In genomic region chr5:134845852-134846640, GRCh38 we compare ENCODE assay signal across 8 cellular contexts. TPM values are rescaled to one million over a fixed set of nuclear protein-coding genes. Genes with fewer than 3 reads are reported as not detected.
DNase-seq lines count a peak whose midpoint lies in the region; ATAC-seq and TF ChIP-seq lines count a peak whose summit lies in the region.

TSS of gene C5orf24 (plus strand) at chr5:134845968. CDS start at chr5:134854901, 8,933 bp downstream.

- peaks cover 8% of the 10 kb centered on the region for H3K4me1 Mint-ChIP-seq in activated T-helper 17 cell treated with anti-CD3 and anti-CD28 coated beads, Interleukin-2, amount 50 U/mL, for 72 hours
- peaks cover 12 to 42% (median 31%) of the 10 kb centered on the region in 7 donors for H3K4me1 Mint-ChIP-seq in naive thymus-derived CD4-positive, alpha-beta T cell
- peaks cover 38% of the 10 kb centered on the region for H3K4me1 Mint-ChIP-seq in stimulated activated memory B cell treated with anti-CD40 and anti-IgM and Interleukin-4, amounts not matched to agents 10 μg/mL and 1 μg/mL and 100 μg/mL, for 72 hours

- H2AFZ ChIP-seq in Karpas-422 (ENCODE audit: low read length), result peak within 1 kb of the TSS; percentile 15; the same call in 1 of the 2 replicates
- peak within 1 kb of the TSS; percentile 71 for H2AFZ ChIP-seq in fibroblast of lung (ENCODE audit: low read length)

- H3K4me3 Mint-ChIP-seq in activated T-helper 17 cell treated with anti-CD3 and anti-CD28 coated beads, Interleukin-2, amount 50 U/mL, for 72 hours, result peak within 1 kb of the TSS; percentile 98
- H3K4me3 Mint-ChIP-seq in naive thymus-derived CD4-positive, alpha-beta T cell, result peak within 1 kb of the TSS; percentile 84 to 99 (median 94)
- peak within 1 kb of the TSS; percentile 94 for H3K4me3 Mint-ChIP-seq in stimulated activated memory B cell treated with anti-CD40 and anti-IgM and Interleukin-4, amounts not matched to agents 10 μg/mL and 1 μg/mL and 100 μg/mL, for 72 hours

- intact Hi-C loops in naive thymus-derived CD4-positive, alpha-beta T cell (cut with micrococcal nuclease), result loop anchor here (1.0 to 10.0 kb wide), 11 partner anchors 28 to 841 kb away; partner anchors contain the start of genes CAMLG (in 2 of the 2), DDX46 (in 2 of the 2), PCBD2 (in 2 of the 2) and SAR1B (in 2 of the 2)

- DNase-seq in Daoy (ENCODE audit: low read depth) (peak; percentile 98), Karpas-422 (peak; percentile 97), RWPE1 (ENCODE audit: low spot score) (peak; percentile 96), fibroblast of lung (ENCODE audit: low read depth in 2 of 2) (peak; percentile 95 to 97)
- DNase-seq in naive thymus-derived CD4-positive, alpha-beta T cell, result peak; percentile 83 to 93 (median 90)

- no peaks in the 10 kb centered on the region for H3K9me3 Mint-ChIP-seq in activated T-helper 17 cell treated with anti-CD3 and anti-CD28 coated beads, Interleukin-2, amount 50 U/mL, for 72 hours
- no peaks in the 10 kb centered on the region for H3K9me3 Mint-ChIP-seq in naive thymus-derived CD4-positive, alpha-beta T cell
- H3K9me3 Mint-ChIP-seq in stimulated activated memory B cell treated with anti-CD40 and anti-IgM and Interleukin-4, amounts not matched to agents 10 μg/mL and 1 μg/mL and 100 μg/mL, for 72 hours, result no peaks in the 10 kb centered on the region

- H3K79me2 ChIP-seq in Karpas-422 (ENCODE audit: low read length) (peaks cover 58% of the 10 kb centered on the region), fibroblast of lung (ENCODE audit: control insufficient read depth, insufficient read depth, low read length) (peaks cover 42% of the 10 kb centered on the region)

- CTCF ChIA-PET in RWPE1 (lab: Yijun Ruan, JAX), result interaction anchor here (0.6 kb wide), 3 partner anchors 15 to 1261 kb away, joined by 3 read pairs; no protein-coding TSS in a partner anchor
- CTCF ChIA-PET in naive thymus-derived CD4-positive, alpha-beta T cell (lab: Charles Lee), result interaction anchor here (0.9 to 1.1 kb wide), 4 partner anchors 28 to 108 kb away, joined by 3 to 7 read pairs (median 4); partner anchors contain the start of genes CAMLG, PCBD2 and TXNDC15

- peaks cover 49% of the 10 kb centered on the region for H3K36me3 Mint-ChIP-seq in activated T-helper 17 cell treated with anti-CD3 and anti-CD28 coated beads, Interleukin-2, amount 50 U/mL, for 72 hours (ENCODE audit: low read depth)
- peaks cover 0 to 7% (median 0%) of the 10 kb centered on the region in 5 donors for H3K36me3 Mint-ChIP-seq in naive thymus-derived CD4-positive, alpha-beta T cell
- no peaks in the 10 kb centered on the region for H3K36me3 Mint-ChIP-seq in stimulated activated memory B cell treated with anti-CD40 and anti-IgM and Interleukin-4, amounts not matched to agents 10 μg/mL and 1 μg/mL and 100 μg/mL, for 72 hours

- ATAC-seq in GM21825 (IDR thresholded peaks at IDR 0.05; ENCODE audit: unreplicated experiment), result peak; percentile 95
- peak; percentile 97 for ATAC-seq in activated T-helper 17 cell treated with anti-CD3 and anti-CD28 coated beads, Interleukin-2, amount 50 U/mL, for 72 hours (replicated peaks)
- ATAC-seq in naive thymus-derived CD4-positive, alpha-beta T cell, result peak; percentile 98
- ATAC-seq in stimulated activated memory B cell treated with anti-CD40 and anti-IgM and Interleukin-4, amounts not matched to agents 10 μg/mL and 1 μg/mL and 100 μg/mL, for 72 hours, result peak; percentile 99

- H3K9ac ChIP-seq in Karpas-422 (ENCODE audit: low read length) (peak within 1 kb of the TSS; percentile 97), fibroblast of lung (ENCODE audit: insufficient read depth, low read length) (peak within 1 kb of the TSS; percentile 94)

- H3K27me3 Mint-ChIP-seq in activated T-helper 17 cell treated with anti-CD3 and anti-CD28 coated beads, Interleukin-2, amount 50 U/mL, for 72 hours, result no peaks in the 10 kb centered on the region
- H3K27me3 Mint-ChIP-seq in naive thymus-derived CD4-positive, alpha-beta T cell, result no peaks in the 10 kb centered on the region
- no peaks in the 10 kb centered on the region for H3K27me3 Mint-ChIP-seq in stimulated activated memory B cell treated with anti-CD40 and anti-IgM and Interleukin-4, amounts not matched to agents 10 μg/mL and 1 μg/mL and 100 μg/mL, for 72 hours

- H3K36me3 ChIP-seq in Karpas-422 (ENCODE audit: insufficient read depth, low read length) (peaks cover 11% of the 10 kb centered on the region; the same call in 1 of the 2 replicates), fibroblast of lung (ENCODE audit: control insufficient read depth, insufficient read depth, low read length) (no peaks in the 10 kb centered on the region)
- H3K36me3 ChIP-seq in naive thymus-derived CD4-positive, alpha-beta T cell (ENCODE audit: control insufficient read depth in 2 of 3, insufficient read depth in 3 of 3, low read length in 3 of 3), result peaks cover 0 to 4% (median 0%) of the 10 kb centered on the region in 3 experiments

- POLR2A ChIA-PET in RWPE1 (lab: Yijun Ruan, JAX; ENCODE audit: low non-redundant PET), result interaction anchor here (0.6 to 1.3 kb wide), 4 partner anchors 14 to 60 kb away, joined by 3 to 8 read pairs (median 6); partner anchors contain the start of genes PCBD2 and TXNDC15
- POLR2A ChIA-PET in naive thymus-derived CD4-positive, alpha-beta T cell (lab: Charles Lee), result interaction anchor here (0.5 to 1.8 kb wide), 14 partner anchors 12 to 618 kb away, joined by 3 to 37 read pairs (median 5); partner anchors contain the start of genes CAMLG, DDX46, PCBD2 and TXNDC15

- H3K27ac Mint-ChIP-seq in activated T-helper 17 cell treated with anti-CD3 and anti-CD28 coated beads, Interleukin-2, amount 50 U/mL, for 72 hours, result peak within 1 kb of the TSS; percentile 99
- H3K27ac Mint-ChIP-seq in naive thymus-derived CD4-positive, alpha-beta T cell, result peak within 1 kb of the TSS; percentile 94 to 99 (median 97)
- peak within 1 kb of the TSS; percentile 97 for H3K27ac Mint-ChIP-seq in stimulated activated memory B cell treated with anti-CD40 and anti-IgM and Interleukin-4, amounts not matched to agents 10 μg/mL and 1 μg/mL and 100 μg/mL, for 72 hours

- H3K27me3 ChIP-seq in Karpas-422 (ENCODE audit: low read length) (no peaks in the 10 kb centered on the region), fibroblast of lung (ENCODE audit: control insufficient read depth, insufficient read depth, low read length) (no peaks in the 10 kb centered on the region)
- H3K27me3 ChIP-seq in naive thymus-derived CD4-positive, alpha-beta T cell (ENCODE audit: control insufficient read depth in 2 of 2, insufficient read depth in 2 of 2, low read length in 2 of 2), result no peaks in the 10 kb centered on the region

- H3K4me2 ChIP-seq in Karpas-422 (ENCODE audit: low read depth, low read length, poor library complexity, severe bottlenecking) (peak within 1 kb of the TSS; percentile 84), fibroblast of lung (ENCODE audit: extremely low read depth, insufficient read depth, low read length) (peak within 1 kb of the TSS; percentile 83)

- H3K4me1 ChIP-seq in Karpas-422 (ENCODE audit: low read length) (peaks cover 22% of the 10 kb centered on the region), fibroblast of lung (ENCODE audit: control insufficient read depth, extremely low read depth, insufficient read depth, low read length) (peaks cover 12% of the 10 kb centered on the region)
- peaks cover 16 to 19% of the 10 kb centered on the region in 2 donors for H3K4me1 ChIP-seq in naive thymus-derived CD4-positive, alpha-beta T cell (ENCODE audit: control insufficient read depth in 2 of 2, insufficient read depth in 2 of 2, low read length in 2 of 2)

- TF ChIP-seq CTCF in RWPE1 (conservative IDR thresholded peaks at IDR 0.05; ENCODE audit: low read depth) (no peak), fibroblast of lung (conservative IDR thresholded peaks at IDR 0.05 in 1 of 2, IDR thresholded peaks at IDR 0.05 in 1 of 2; ENCODE audit: low read depth in 1 of 2, low read length in 2 of 2) (no peak)

- H3K27ac ChIP-seq in Karpas-422 (ENCODE audit: low read length) (peak within 1 kb of the TSS; percentile 74), RWPE1 (peak within 1 kb of the TSS; percentile 93), fibroblast of lung (ENCODE audit: insufficient read depth, low read length) (peak within 1 kb of the TSS; percentile 88)
- H3K27ac ChIP-seq in naive thymus-derived CD4-positive, alpha-beta T cell (ENCODE audit: low read depth, low read length), result peak within 1 kb of the TSS; percentile 96

- H3K4me3 ChIP-seq in Karpas-422 (ENCODE audit: low read length) (peak within 1 kb of the TSS; percentile 78), fibroblast of lung (replicated peaks in 1 of 4; ENCODE audit: control extremely low read depth in 1 of 4, insufficient read depth in 1 of 4, low read depth in 3 of 4, low read length in 4 of 4) (peak within 1 kb of the TSS; percentile 62 to 99 (median 84))
- H3K4me3 ChIP-seq in naive thymus-derived CD4-positive, alpha-beta T cell (ENCODE audit: low read length), result peak within 1 kb of the TSS; percentile 60

- H3K9me2 ChIP-seq in Karpas-422 (replicated peaks; ENCODE audit: insufficient read depth, low read length), result no peaks in the 10 kb centered on the region

- H3K9me3 ChIP-seq in Karpas-422 (ENCODE audit: low read length) (no peaks in the 10 kb centered on the region), fibroblast of lung (ENCODE audit: control insufficient read depth, insufficient read depth, low read depth, low read length) (no peaks in the 10 kb centered on the region)
- no peaks in the 10 kb centered on the region for H3K9me3 ChIP-seq in naive thymus-derived CD4-positive, alpha-beta T cell (ENCODE audit: control insufficient read depth in 2 of 3, low read length in 3 of 3)

- H4K20me1 ChIP-seq in Karpas-422 (ENCODE audit: insufficient read depth, low read depth, low read length) (no peaks in the 10 kb centered on the region), fibroblast of lung (ENCODE audit: control insufficient read depth, extremely low read depth, insufficient read depth, low read length) (no peaks in the 10 kb centered on the region)

RNA-seq across cellular contexts. Expression of gene C5orf24, which starts in this region (rescaled TPM):
- 27.7 and 35.0 TPM in 2 replicates for total RNA-seq in Daoy (2014; rRNA removed; shearing (Covaris generic))
- 23.4 and 43.3 TPM in 2 replicates for total RNA-seq in Karpas-422 (2014; rRNA removed; shearing (Covaris generic); ENCODE audit: low replicate concordance)
- 10 to 100 TPM; 32.4 to 38.0 TPM for total RNA-seq in activated T-helper 17 cell treated with anti-CD3 and anti-CD28 coated beads, Interleukin-2, amount 50 U/mL, for 72 hours
- total RNA-seq in fibroblast of lung, result 33.6 and 40.0 TPM in 2 replicates
- polyA plus RNA-seq in fibroblast of lung, result 45.2 and 71.3 TPM in 2 replicates
- 25.9 and 40.7 TPM in 2 replicates for polyA plus RNA-seq in fibroblast of lung (2012)
- polyA minus RNA-seq in fibroblast of lung (ENCODE audit: low replicate concordance), result 6.4 and 10.9 TPM in 2 replicates
- 10 to 100 TPM; 20.3 to 42.7 (median 37.9) TPM for total RNA-seq in naive thymus-derived CD4-positive, alpha-beta T cell
- polyA plus RNA-seq in naive thymus-derived CD4-positive, alpha-beta T cell, result 1 to 10 TPM; 6.5 to 8.4 TPM

Comparison
In these comparisons a context has a peak if more than half of its experiments do, and no peak if none do; other contexts are left out.
1. Peak in every context shown above with its lines: DNase-seq, ATAC-seq, H3K4me3 ChIP-seq and H3K27ac ChIP-seq.